Comparison of ENCODE assay signal across 17 cellular contexts in the genomic region with DNA sequence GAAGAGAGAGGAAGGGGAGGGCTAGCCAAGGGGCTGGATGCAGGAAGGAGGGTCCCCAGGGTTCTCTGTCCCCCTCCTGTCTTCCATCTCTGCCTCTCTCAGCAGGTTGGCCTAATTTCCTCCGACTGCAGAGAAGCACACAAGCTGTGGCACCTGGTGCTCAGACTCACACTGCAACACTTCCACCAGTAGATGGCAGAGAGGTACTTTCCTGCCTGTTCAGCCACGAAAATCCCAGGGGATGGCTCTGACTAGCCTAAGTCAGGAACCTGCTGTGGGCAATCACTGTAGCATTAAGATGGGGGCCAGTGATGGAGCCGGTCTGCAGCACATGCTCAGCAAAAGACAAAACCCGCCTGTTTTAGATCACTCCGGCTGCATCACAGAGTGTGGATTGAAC. TPM values are rescaled to one million over a fixed set of nuclear protein-coding genes. Genes with fewer than 3 reads are reported as not detected.
"Had no signal": no experiment of that assay in that cellular context is flagged by ENCODE, and none has a peak within 500 bp of the region (broad histone marks: within the 10 kb centered on the region; RNA-seq: fewer than 3 reads in every experiment).

No MANE protein-coding gene starts in this region.

RNA-seq across cellular contexts. Expression of a gene that starts 5.9 kb away (rescaled TPM):
- total RNA-seq: chondrocyte; dermis microvascular lymphatic vessel endothelial cell; endodermal cell; frontal cortex; glomerular endothelial cell; liver; lung microvascular endothelial cell; naive thymus-derived CD4-positive, alpha-beta T cell; omental fat pad; prostate gland; sciatic nerve; skeletal muscle tissue; tibial nerve; ureter had no signal
- polyA plus RNA-seq: esophagus; heart right ventricle; liver; naive thymus-derived CD4-positive, alpha-beta T cell; spleen had no signal
